13 cellular contexts compared by ENCODE assay signal in the genomic region with DNA sequence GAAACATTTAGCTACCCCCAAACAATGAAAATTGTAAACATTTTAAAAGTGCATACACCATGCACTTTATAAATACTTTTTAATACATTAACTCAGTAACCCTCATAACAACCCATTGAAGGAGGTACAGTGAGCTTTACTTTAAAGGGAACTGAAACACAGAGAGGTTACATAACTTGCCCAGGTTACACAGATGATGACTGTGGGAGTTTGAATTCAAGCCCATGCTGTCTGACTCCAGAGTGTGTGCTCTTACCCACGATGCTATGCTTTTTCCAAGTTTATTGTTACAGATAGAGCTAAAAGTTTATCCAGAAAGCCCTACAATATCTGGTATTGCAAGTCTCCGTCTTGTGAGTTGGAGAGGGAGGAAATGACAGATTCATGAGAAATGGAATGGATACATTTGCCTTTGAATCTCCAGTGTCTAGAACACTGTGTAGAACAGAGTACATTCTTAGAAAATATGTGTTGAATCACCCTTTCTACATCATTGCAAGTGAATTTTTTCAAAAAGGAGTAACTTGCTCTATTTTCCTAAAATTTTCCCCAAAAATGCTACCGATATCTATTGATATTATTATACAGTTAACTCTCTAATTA.
A peak's percentile ranks its signal among the peaks of the same experiment; 100 is the strongest.
DNase-seq lines count a peak whose midpoint lies in the region; ATAC-seq and TF ChIP-seq lines count a peak whose summit lies in the region.
"Had no signal": no experiment of that assay in that cellular context is flagged by ENCODE, and none has a peak within 500 bp of the region (broad histone marks: within the 10 kb centered on the region; RNA-seq: fewer than 3 reads in every experiment).

No MANE protein-coding gene starts in this region.

- no peaks in the 10 kb centered on the region for H3K36me3 ChIP-seq in left lung
- H3K36me3 ChIP-seq in trophoblast cell (ENCODE audit: control insufficient read depth in 1 of 2, insufficient read depth in 2 of 2, low read length in 2 of 2): no peaks in the 10 kb centered on the region
- H3K36me3 ChIP-seq: upper lobe of left lung had no signal

- no peak overlapping the region for H4K91ac ChIP-seq in trophoblast cell (ENCODE audit: low read depth, low read length)

- no peaks in the 10 kb centered on the region for H3K27me3 Mint-ChIP-seq in activated T-helper 1 cell treated with anti-CD3 and anti-CD28 coated beads, Interleukin-12 subunit alpha, Interleukin-12 subunit beta, Interleukin-2, Interleukin-4 antibody, amounts not matched to agents 30 ng/mL and 10 ng/mL and 1 ng/mL, durations not matched to agents 14 hours and 24 hours and 36 hours (ENCODE audit: insufficient read depth)
- no peaks in the 10 kb centered on the region for H3K27me3 Mint-ChIP-seq in nephron progenitor cell (ENCODE audit: low read depth, poor library complexity)
- H3K27me3 Mint-ChIP-seq: activated naive CD8-positive, alpha-beta T cell treated with anti-CD3 and anti-CD28 coated beads, Interleukin-2, amount 10 ng/mL, durations not matched to agents 7 days and 5 days; IgD-negative memory B cell had no signal

- H3K4ac ChIP-seq in trophoblast cell (ENCODE audit: low read depth, low read length): no peak overlapping the region

- H3K36me3 Mint-ChIP-seq in activated T-helper 1 cell treated with anti-CD3 and anti-CD28 coated beads, Interleukin-12 subunit alpha, Interleukin-12 subunit beta, Interleukin-2, Interleukin-4 antibody, amounts not matched to agents 30 ng/mL and 10 ng/mL and 1 ng/mL, durations not matched to agents 14 hours and 24 hours and 36 hours (ENCODE audit: low read depth): no peaks in the 10 kb centered on the region
- no peaks in the 10 kb centered on the region for H3K36me3 Mint-ChIP-seq in nephron progenitor cell (ENCODE audit: low read depth)
- H3K36me3 Mint-ChIP-seq: activated naive CD8-positive, alpha-beta T cell treated with anti-CD3 and anti-CD28 coated beads, Interleukin-2, amount 10 ng/mL, durations not matched to agents 7 days and 5 days; IgD-negative memory B cell had no signal

- H3K4me3 Mint-ChIP-seq in activated T-helper 1 cell treated with anti-CD3 and anti-CD28 coated beads, Interleukin-12 subunit alpha, Interleukin-12 subunit beta, Interleukin-2, Interleukin-4 antibody, amounts not matched to agents 30 ng/mL and 10 ng/mL and 1 ng/mL, durations not matched to agents 14 hours and 24 hours and 36 hours: no peak overlapping the region
- H3K4me3 Mint-ChIP-seq in nephron progenitor cell: no peak overlapping the region
- H3K4me3 Mint-ChIP-seq: activated naive CD8-positive, alpha-beta T cell treated with anti-CD3 and anti-CD28 coated beads, Interleukin-2, amount 10 ng/mL, durations not matched to agents 7 days and 5 days; IgD-negative memory B cell had no signal

- H3K23ac ChIP-seq in trophoblast cell (ENCODE audit: low read length): no peak overlapping the region

- no peaks in the 10 kb centered on the region for H3K79me1 ChIP-seq in trophoblast cell (ENCODE audit: low read length)

- H4K12ac ChIP-seq in trophoblast cell (ENCODE audit: low read depth, low read length): no peak overlapping the region

- H3K4me1 ChIP-seq in left lung (no peaks in the 10 kb centered on the region), trophoblast cell (ENCODE audit: control insufficient read depth in 1 of 2, insufficient read depth in 2 of 2, low read length in 2 of 2) (no peaks in the 10 kb centered on the region)
- H3K4me1 ChIP-seq: upper lobe of left lung had no signal

- no peak overlapping the region for H2BK12ac ChIP-seq in trophoblast cell (ENCODE audit: low read length)

- no peak overlapping the region for H2AFZ ChIP-seq in trophoblast cell (ENCODE audit: insufficient read depth, low read length, poor library complexity)

- H2BK5ac ChIP-seq in trophoblast cell (ENCODE audit: low read depth, low read length, poor library complexity): no peak overlapping the region

- no peak overlapping the region for H3K4me2 ChIP-seq in trophoblast cell (ENCODE audit: low read length)

- no peaks in the 10 kb centered on the region for H3K79me2 ChIP-seq in trophoblast cell (ENCODE audit: control insufficient read depth, insufficient read depth, low read length, poor library complexity)

- no CpG with 5 or more reads among the region's 3 CpGs for WGBS in trophoblast cell (ENCODE audit: extremely low coverage, insufficient coverage, insufficient read length)

- H3K27ac ChIP-seq in left lung (no peak overlapping the region), trophoblast cell (ENCODE audit: low read depth, low read length) (no peak overlapping the region)
- H3K27ac ChIP-seq: upper lobe of left lung had no signal

- H3K27ac Mint-ChIP-seq in activated T-helper 1 cell treated with anti-CD3 and anti-CD28 coated beads, Interleukin-12 subunit alpha, Interleukin-12 subunit beta, Interleukin-2, Interleukin-4 antibody, amounts not matched to agents 30 ng/mL and 10 ng/mL and 1 ng/mL, durations not matched to agents 14 hours and 24 hours and 36 hours: no peak overlapping the region
- H3K27ac Mint-ChIP-seq in nephron progenitor cell: no peak overlapping the region
- H3K27ac Mint-ChIP-seq: activated naive CD8-positive, alpha-beta T cell treated with anti-CD3 and anti-CD28 coated beads, Interleukin-2, amount 10 ng/mL, durations not matched to agents 7 days and 5 days; IgD-negative memory B cell had no signal

- no peak overlapping the region for H4K8ac ChIP-seq in trophoblast cell (ENCODE audit: low read depth, low read length)

- H3K9me3 ChIP-seq in left lung (no peaks in the 10 kb centered on the region), trophoblast cell (ENCODE audit: insufficient read depth, low read depth, low read length) (no peaks in the 10 kb centered on the region)
- H3K9me3 ChIP-seq: upper lobe of left lung had no signal

- intact Hi-C loops in activated T-helper 1 cell treated with anti-CD3 and anti-CD28 coated beads, Interleukin-12 subunit alpha, Interleukin-12 subunit beta, Interleukin-2, Interleukin-4 antibody, amounts not matched to agents 30 ng/mL and 10 ng/mL and 1 ng/mL, durations not matched to agents 14 hours and 24 hours and 36 hours (cut with micrococcal nuclease): no loop called here
- intact Hi-C loops in left lung (cut with DNase I): no loop called here

- no peak overlapping the region for H3K14ac ChIP-seq in trophoblast cell (ENCODE audit: low read length)

- DNase-seq in fibroblast of pulmonary artery (ENCODE audit: low read depth): peak; percentile 53
- no peak for DNase-seq in activated T-helper 1 cell treated with anti-CD3 and anti-CD28 coated beads, Interleukin-12 subunit alpha, Interleukin-12 subunit beta, Interleukin-2, Interleukin-4 antibody, amounts not matched to agents 30 ng/mL and 10 ng/mL and 1 ng/mL, durations not matched to agents 14 hours and 24 hours and 36 hours (ENCODE audit: low spot score)
- DNase-seq in left lung: no peak
- DNase-seq in trophoblast cell: no peak
- DNase-seq in nephron progenitor cell: no peak
- DNase-seq: activated CD4-positive, alpha-beta T cell treated with anti-CD3 and anti-CD28 coated beads for 4 hours; activated naive CD8-positive, alpha-beta T cell treated with anti-CD3 and anti-CD28 coated beads, Interleukin-2, amount 10 ng/mL, durations not matched to agents 7 days and 5 days; Calu3; upper lobe of left lung had no signal

- peak; percentile 100 for ATAC-seq in GM18870 (IDR thresholded peaks at IDR 0.05; ENCODE audit: unreplicated experiment)
- ATAC-seq in GM21825 (IDR thresholded peaks at IDR 0.05; ENCODE audit: unreplicated experiment): peak; percentile 95
- peak; percentile 92 for ATAC-seq in HG03280 (IDR thresholded peaks at IDR 0.05; ENCODE audit: unreplicated experiment)
- ATAC-seq in left lung: no peak

- H3K27me3 ChIP-seq in left lung (no peaks in the 10 kb centered on the region), trophoblast cell (ENCODE audit: insufficient read depth, low read length) (no peaks in the 10 kb centered on the region)
- H3K27me3 ChIP-seq: upper lobe of left lung had no signal

- no peak overlapping the region for H2AK5ac ChIP-seq in trophoblast cell (ENCODE audit: low read length)

- no peaks in the 10 kb centered on the region for H3K4me1 Mint-ChIP-seq in activated T-helper 1 cell treated with anti-CD3 and anti-CD28 coated beads, Interleukin-12 subunit alpha, Interleukin-12 subunit beta, Interleukin-2, Interleukin-4 antibody, amounts not matched to agents 30 ng/mL and 10 ng/mL and 1 ng/mL, durations not matched to agents 14 hours and 24 hours and 36 hours (ENCODE audit: low read depth)
- H3K4me1 Mint-ChIP-seq in nephron progenitor cell: peaks cover 18% of the 10 kb centered on the region
- H3K4me1 Mint-ChIP-seq: activated naive CD8-positive, alpha-beta T cell treated with anti-CD3 and anti-CD28 coated beads, Interleukin-2, amount 10 ng/mL, durations not matched to agents 7 days and 5 days; IgD-negative memory B cell had no signal

- TF ChIP-seq CTCF in fibroblast of pulmonary artery (IDR thresholded peaks at IDR 0.05; ENCODE audit: low read length, missing control alignments): no peak
- no peak for TF ChIP-seq CTCF in left lung (IDR thresholded peaks at IDR 0.05)
- no peak for TF ChIP-seq CTCF in nephron progenitor cell (IDR thresholded peaks at IDR 0.05)

- no peak overlapping the region for H2BK120ac ChIP-seq in trophoblast cell (ENCODE audit: insufficient read depth, low read length, poor library complexity)

- H3K4me3 ChIP-seq in fibroblast of pulmonary artery (replicated peaks; ENCODE audit: low read depth, low read length) (no peak overlapping the region), left lung (no peak overlapping the region), trophoblast cell (ENCODE audit: low read depth, low read length) (no peak overlapping the region)
- H3K4me3 ChIP-seq: upper lobe of left lung had no signal

- H3K18ac ChIP-seq in trophoblast cell (ENCODE audit: low read length): no peak overlapping the region

- H3K9me3 Mint-ChIP-seq in activated T-helper 1 cell treated with anti-CD3 and anti-CD28 coated beads, Interleukin-12 subunit alpha, Interleukin-12 subunit beta, Interleukin-2, Interleukin-4 antibody, amounts not matched to agents 30 ng/mL and 10 ng/mL and 1 ng/mL, durations not matched to agents 14 hours and 24 hours and 36 hours: no peaks in the 10 kb centered on the region
- H3K9me3 Mint-ChIP-seq in nephron progenitor cell: no peaks in the 10 kb centered on the region
- H3K9me3 Mint-ChIP-seq: activated naive CD8-positive, alpha-beta T cell treated with anti-CD3 and anti-CD28 coated beads, Interleukin-2, amount 10 ng/mL, durations not matched to agents 7 days and 5 days; IgD-negative memory B cell had no signal

- H3K9ac ChIP-seq in trophoblast cell (ENCODE audit: low read length): no peak overlapping the region
